Comparison of ENCODE assay signal across 8 cellular contexts in the genomic region with DNA sequence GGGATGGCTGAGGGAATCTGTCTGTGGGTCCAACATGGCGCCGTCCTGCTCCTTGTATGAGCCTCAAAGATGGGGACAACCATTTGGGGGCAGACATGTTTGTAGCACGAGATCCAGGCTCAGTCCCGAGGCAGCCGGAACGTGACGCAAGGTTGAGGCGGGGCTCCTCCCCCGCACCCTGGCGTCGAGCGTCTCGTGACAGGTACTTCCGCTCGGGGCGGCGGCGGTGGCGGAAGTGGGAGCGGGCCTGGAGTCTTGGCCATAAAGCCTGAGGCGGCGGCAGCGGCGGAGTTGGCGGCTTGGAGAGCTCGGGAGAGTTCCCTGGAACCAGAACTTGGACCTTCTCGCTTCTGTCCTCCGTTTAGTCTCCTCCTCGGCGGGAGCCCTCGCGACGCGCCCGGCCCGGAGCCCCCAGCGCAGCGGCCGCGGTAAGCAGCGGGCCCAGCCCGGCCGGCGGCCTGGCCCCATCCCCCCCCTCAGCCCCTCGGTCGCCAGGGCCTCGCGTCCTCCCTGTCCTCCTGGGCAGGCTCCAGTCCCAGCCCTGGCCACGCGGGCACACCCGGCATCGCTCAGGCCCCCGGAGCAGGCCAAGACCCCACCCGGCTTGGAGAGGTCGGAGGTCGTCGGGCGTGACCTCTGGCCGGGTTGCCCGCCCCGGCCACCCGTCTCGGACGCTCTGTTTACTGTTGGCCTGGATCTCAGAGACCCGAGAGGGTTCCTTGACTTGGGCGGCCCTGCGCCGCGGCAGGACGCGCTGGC. TPM values are rescaled to one million over a fixed set of nuclear protein-coding genes. Genes with fewer than 3 reads are reported as not detected.
DNase-seq lines count a peak whose midpoint lies in the region; ATAC-seq lines count a peak whose summit lies in the region.

A gene (plus strand): TSS at position 252 of the 759 bp plus-strand sequence. CDS start 69,185 bp downstream, outside the sequence.

- H3K4me3 ChIP-seq in NT2/D1 (ENCODE audit: insufficient read length, low read depth) (peak within 1 kb of the TSS; percentile 91), endocrine pancreas (ENCODE audit: control insufficient read depth, insufficient read depth, low read length) (peak within 1 kb of the TSS; percentile 97), mesendoderm (ENCODE audit: low read length) (peak within 1 kb of the TSS; percentile 67)

- H3K4me2 ChIP-seq in mesendoderm (ENCODE audit: low read length), result peak within 1 kb of the TSS; percentile 90

- no peak within 1 kb of the TSS for H4K8ac ChIP-seq in mesendoderm (ENCODE audit: low read depth, low read length)

- DNase-seq in COR-L47 (lab: John Stamatoyannopoulos, UW) (peak; percentile 99), HUDEP-2 (lab: John Stamatoyannopoulos, UW; ENCODE audit: unreplicated experiment in 76 of 76) (peak; percentile 23 to 98 (median 95)), NT2/D1 (ENCODE audit: low read depth, low spot score) (peak; percentile 98), mesendoderm (peak; percentile 99)
- DNase-seq in activated CD8-positive, alpha-beta memory T cell treated with anti-CD3 and anti-CD28 coated beads, Interleukin-2, amount 10 ng/mL, durations not matched to agents 7 days and 5 days, result peak; percentile 98
- peak; percentile 95 for DNase-seq in stimulated activated CD8-positive, alpha-beta memory T cell treated with anti-CD3 and anti-CD28 coated beads, Interleukin-15, amount 100 ng/mL, for 1 hour (ENCODE audit: low read depth)

- CTCF ChIA-PET in activated CD8-positive, alpha-beta memory T cell treated with anti-CD3 and anti-CD28 coated beads, Interleukin-2, amount 10 ng/mL, durations not matched to agents 7 days and 5 days (lab: Charles Lee), result interaction anchor here (0.8 to 1.9 kb wide), 7 partner anchors 9 to 117 kb away, joined by 3 to 8 read pairs (median 4); no protein-coding TSS in a partner anchor

- peaks cover 11% of the 10 kb centered on the region for H3K36me3 ChIP-seq in NT2/D1 (ENCODE audit: insufficient read depth, insufficient read length, low read length)
- H3K36me3 ChIP-seq in endocrine pancreas (ENCODE audit: control insufficient read depth, insufficient read depth, low read length), result no peaks in the 10 kb centered on the region
- no peaks in the 10 kb centered on the region for H3K36me3 ChIP-seq in mesendoderm (ENCODE audit: control insufficient read depth, insufficient read depth, low read length)

- WGBS in mesendoderm (ENCODE audit: extremely low coverage, insufficient coverage, low lambda C conversion rate), result no CpG with 5 or more reads among the region's 71 CpGs

- peaks cover 46% of the 10 kb centered on the region for H3K4me1 Mint-ChIP-seq in activated CD8-positive, alpha-beta memory T cell treated with anti-CD3 and anti-CD28 coated beads, Interleukin-2, amount 10 ng/mL, durations not matched to agents 7 days and 5 days

- H4K5ac ChIP-seq in mesendoderm (ENCODE audit: low read length), result peak within 1 kb of the TSS; percentile 3

- H2BK120ac ChIP-seq in mesendoderm (ENCODE audit: low read depth, low read length), result no peak within 1 kb of the TSS

- ATAC-seq in GM21381 (IDR thresholded peaks at IDR 0.05; ENCODE audit: unreplicated experiment), result peak; percentile 90
- peak; percentile 96 for ATAC-seq in activated CD8-positive, alpha-beta memory T cell treated with anti-CD3 and anti-CD28 coated beads, Interleukin-2, amount 10 ng/mL, durations not matched to agents 7 days and 5 days

- H3K9ac ChIP-seq in NT2/D1 (ENCODE audit: insufficient read length, low read depth), result peak within 1 kb of the TSS; percentile 97
- H3K9ac ChIP-seq in endocrine pancreas (ENCODE audit: control insufficient read depth, insufficient read depth, low read length), result peak within 1 kb of the TSS; percentile 99
- peak within 1 kb of the TSS; percentile 76 for H3K9ac ChIP-seq in mesendoderm (ENCODE audit: low read length)

- H3K18ac ChIP-seq in mesendoderm (ENCODE audit: low read length), result peak within 1 kb of the TSS; percentile 76

- H3K56ac ChIP-seq in mesendoderm (ENCODE audit: low read length), result peak within 1 kb of the TSS; percentile 83

- H3K4me1 ChIP-seq in NT2/D1 (ENCODE audit: insufficient read depth, insufficient read length) (peaks cover 4% of the 10 kb centered on the region), endocrine pancreas (ENCODE audit: control insufficient read depth, insufficient read depth, low read length) (peaks cover 8% of the 10 kb centered on the region), mesendoderm (ENCODE audit: control insufficient read depth, low read depth, low read length) (peaks cover 6% of the 10 kb centered on the region)

- peaks cover 5% of the 10 kb centered on the region for H3K27me3 Mint-ChIP-seq in activated CD8-positive, alpha-beta memory T cell treated with anti-CD3 and anti-CD28 coated beads, Interleukin-2, amount 10 ng/mL, durations not matched to agents 7 days and 5 days

- H2BK15ac ChIP-seq in mesendoderm (replicated peaks; ENCODE audit: low read depth), result no peak within 1 kb of the TSS

- H3K27me3 ChIP-seq in NT2/D1 (ENCODE audit: insufficient read depth, insufficient read length) (no peaks in the 10 kb centered on the region), endocrine pancreas (ENCODE audit: control insufficient read depth, insufficient read depth, low read length) (no peaks in the 10 kb centered on the region), mesendoderm (ENCODE audit: insufficient read depth, low read length, poor library complexity) (no peaks in the 10 kb centered on the region)

- peaks cover 26% of the 10 kb centered on the region for H3K36me3 Mint-ChIP-seq in activated CD8-positive, alpha-beta memory T cell treated with anti-CD3 and anti-CD28 coated beads, Interleukin-2, amount 10 ng/mL, durations not matched to agents 7 days and 5 days

- H3K4ac ChIP-seq in mesendoderm (ENCODE audit: low read depth, low read length), result peak within 1 kb of the TSS; percentile 71

- no peak within 1 kb of the TSS for H2BK5ac ChIP-seq in mesendoderm (ENCODE audit: low read length)

- H3K27ac Mint-ChIP-seq in activated CD8-positive, alpha-beta memory T cell treated with anti-CD3 and anti-CD28 coated beads, Interleukin-2, amount 10 ng/mL, durations not matched to agents 7 days and 5 days, result peak within 1 kb of the TSS; percentile 87

- H3K79me1 ChIP-seq in mesendoderm (ENCODE audit: low read length), result peaks cover 8% of the 10 kb centered on the region

- H3K9me3 ChIP-seq in NT2/D1 (ENCODE audit: insufficient read depth, low read length), result no peaks in the 10 kb centered on the region
- H3K9me3 ChIP-seq in endocrine pancreas (ENCODE audit: control insufficient read depth, low read length), result no peaks in the 10 kb centered on the region

- peaks cover 49% of the 10 kb centered on the region for H3K79me2 ChIP-seq in mesendoderm (ENCODE audit: control insufficient read depth, insufficient read depth, low read length)

- peak within 1 kb of the TSS; percentile 82 for H3K4me3 Mint-ChIP-seq in activated CD8-positive, alpha-beta memory T cell treated with anti-CD3 and anti-CD28 coated beads, Interleukin-2, amount 10 ng/mL, durations not matched to agents 7 days and 5 days

- no peaks in the 10 kb centered on the region for H3K9me3 Mint-ChIP-seq in activated CD8-positive, alpha-beta memory T cell treated with anti-CD3 and anti-CD28 coated beads, Interleukin-2, amount 10 ng/mL, durations not matched to agents 7 days and 5 days (ENCODE audit: low read depth)

- H3K23ac ChIP-seq in mesendoderm (ENCODE audit: low read length), result peak within 1 kb of the TSS; percentile 17

- H2AK5ac ChIP-seq in mesendoderm (ENCODE audit: low read length), result no peak within 1 kb of the TSS

- H3K27ac ChIP-seq in mesendoderm (ENCODE audit: low read depth, low read length), result peak within 1 kb of the TSS; percentile 51

RNA-seq across cellular contexts. Expression of the gene that starts here (rescaled TPM):
- 100 to 1,000 TPM; 184 to 238 TPM for total RNA-seq in activated CD8-positive, alpha-beta memory T cell treated with anti-CD3 and anti-CD28 coated beads, Interleukin-2, amount 10 ng/mL, durations not matched to agents 7 days and 5 days
- polyA plus RNA-seq in mesendoderm (2013, experiment 1 of 2), result 203 TPM
- polyA plus RNA-seq in mesendoderm (2013, experiment 2 of 2), result 209 TPM

Comparison
In these comparisons a context has a peak if more than half of its experiments do, and no peak if none do; other contexts are left out.
1. Peak in every context shown above with its lines: DNase-seq, ATAC-seq, H3K4me3 ChIP-seq and H3K27ac ChIP-seq.